ENCODE assay signal across 30 cellular contexts in the genomic region with DNA sequence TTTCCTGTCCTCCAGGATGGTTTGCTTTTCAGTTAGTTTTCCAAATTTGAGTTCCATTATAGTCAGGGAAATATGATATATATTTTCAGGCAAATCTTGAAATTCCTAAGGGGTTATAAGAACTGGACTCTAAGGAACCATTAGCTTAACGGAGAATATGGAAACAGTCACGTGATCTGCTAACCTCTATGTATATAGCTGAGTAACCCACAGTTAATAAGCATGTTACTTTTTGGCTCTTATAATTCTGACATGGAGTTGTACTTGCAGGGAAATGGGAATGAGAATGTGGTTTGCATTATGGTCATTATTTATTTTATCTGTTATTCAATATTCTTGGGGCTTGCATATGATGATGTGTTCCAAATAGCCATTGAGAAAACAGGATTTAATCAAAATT.
"Had no signal": no experiment of that assay in that cellular context is flagged by ENCODE, and none has a peak within 500 bp of the region (broad histone marks: within the 10 kb centered on the region; RNA-seq: fewer than 3 reads in every experiment).

No MANE protein-coding gene starts in this region.

- ATAC-seq: activated naive CD8-positive, alpha-beta T cell treated with anti-CD3 and anti-CD28 coated beads, Interleukin-2, amount 50 U/mL, for 24 hours; PC-3 had no signal

- DNase-seq: activated B cell treated with CpG ODN at 0.5 μM for 24 hours; activated CD4-positive, alpha-beta memory T cell treated with anti-CD3 and anti-CD28 coated beads for 36 hours; activated CD4-positive, alpha-beta T cell treated with anti-CD3 and anti-CD28 coated beads for 4 hours; activated CD4-positive, alpha-beta T cell treated with anti-CD3 and anti-CD28 coated beads, Interleukin-2, amount 50 U/mL, for 1 hour; activated CD4-positive, CD25-positive, alpha-beta regulatory T cell treated with anti-CD3 and anti-CD28 coated beads, Interleukin-2, amount 50 U/mL, for 72 hours; activated CD8-positive, alpha-beta memory T cell treated with anti-CD3 and anti-CD28 coated beads, Interleukin-2, amount 50 U/mL, for 4 hours; activated effector memory CD4-positive, alpha-beta T cell treated with Interleukin-2 at 50 U/mL for 16 hours; activated naive CD4-positive, alpha-beta T cell treated with anti-CD3 and anti-CD28 coated beads, Interleukin-2, amount 10 ng/mL, durations not matched to agents 7 days and 5 days; activated naive CD8-positive, alpha-beta T cell treated with anti-CD3 and anti-CD28 coated beads, Interleukin-2, amount 50 U/mL, for 24 hours; activated T-cell treated with anti-CD3 and anti-CD28 coated beads, Interleukin-2, amount 50 U/mL, for 48 hours; anterior cingulate cortex; brain microvascular endothelial cell; Kasumi-1; KG1; MG63; NCI-H1048; NCI-H1436 treated with DMSO at 0.1 percent for 48 hours; NCI-H1694 treated with DMSO at 0.1 percent for 48 hours; NCI-H2029; NCI-H345; NCI-H524 treated with DMSO at 0.1 percent for 48 hours; NK-92 treated with Interleukin-12 subunit alpha and Interleukin-12 subunit beta, amount 100 ng/mL, for 24 hours; PC-3; Peyer's patch; Right ventricle myocardium superior; SW 1271; T-helper 1 cell; T-helper 2 cell; T-helper 9 cell had no signal

- H3K36me3 ChIP-seq: brain microvascular endothelial cell, MG63, Peyer's patch had no signal

- H3K4me1 ChIP-seq: Peyer's patch had no signal

- H3K27ac ChIP-seq: brain microvascular endothelial cell, Peyer's patch, RWPE1 had no signal

- H3K4me3 ChIP-seq: MG63, Peyer's patch had no signal

- H3K27me3 ChIP-seq: brain microvascular endothelial cell, MG63, Peyer's patch had no signal
